In the genomic region with DNA sequence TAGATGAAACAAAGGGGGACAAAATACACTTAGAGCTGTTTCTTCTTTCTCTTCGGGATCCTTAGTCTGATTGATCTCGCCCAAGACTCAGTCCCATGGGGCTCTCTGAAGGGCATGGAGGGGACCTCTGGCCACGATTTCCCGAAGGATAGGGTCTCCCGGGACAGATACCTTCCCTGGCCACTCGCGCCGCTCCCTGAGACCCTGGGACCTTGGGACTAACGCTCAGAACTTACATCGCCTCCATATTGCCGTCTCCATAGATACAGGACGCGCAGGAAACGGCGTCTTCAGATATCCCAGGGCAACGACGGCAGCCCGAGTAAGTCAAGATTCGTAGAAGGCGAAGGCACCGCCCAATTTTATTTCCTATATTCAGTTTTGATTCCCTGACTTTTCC, we compare ENCODE assay signal across 10 cellular contexts. TPM values are rescaled to one million over a fixed set of nuclear protein-coding genes. Genes with fewer than 3 reads are reported as not detected.
DNase-seq lines count a peak whose midpoint lies in the region; ATAC-seq, FAIRE-seq and TF ChIP-seq lines count a peak whose summit lies in the region.
"Had no signal": no experiment of that assay in that cellular context is flagged by ENCODE, and none has a peak within 500 bp of the region (broad histone marks: within the 10 kb centered on the region; RNA-seq: fewer than 3 reads in every experiment).

A gene with protein sequence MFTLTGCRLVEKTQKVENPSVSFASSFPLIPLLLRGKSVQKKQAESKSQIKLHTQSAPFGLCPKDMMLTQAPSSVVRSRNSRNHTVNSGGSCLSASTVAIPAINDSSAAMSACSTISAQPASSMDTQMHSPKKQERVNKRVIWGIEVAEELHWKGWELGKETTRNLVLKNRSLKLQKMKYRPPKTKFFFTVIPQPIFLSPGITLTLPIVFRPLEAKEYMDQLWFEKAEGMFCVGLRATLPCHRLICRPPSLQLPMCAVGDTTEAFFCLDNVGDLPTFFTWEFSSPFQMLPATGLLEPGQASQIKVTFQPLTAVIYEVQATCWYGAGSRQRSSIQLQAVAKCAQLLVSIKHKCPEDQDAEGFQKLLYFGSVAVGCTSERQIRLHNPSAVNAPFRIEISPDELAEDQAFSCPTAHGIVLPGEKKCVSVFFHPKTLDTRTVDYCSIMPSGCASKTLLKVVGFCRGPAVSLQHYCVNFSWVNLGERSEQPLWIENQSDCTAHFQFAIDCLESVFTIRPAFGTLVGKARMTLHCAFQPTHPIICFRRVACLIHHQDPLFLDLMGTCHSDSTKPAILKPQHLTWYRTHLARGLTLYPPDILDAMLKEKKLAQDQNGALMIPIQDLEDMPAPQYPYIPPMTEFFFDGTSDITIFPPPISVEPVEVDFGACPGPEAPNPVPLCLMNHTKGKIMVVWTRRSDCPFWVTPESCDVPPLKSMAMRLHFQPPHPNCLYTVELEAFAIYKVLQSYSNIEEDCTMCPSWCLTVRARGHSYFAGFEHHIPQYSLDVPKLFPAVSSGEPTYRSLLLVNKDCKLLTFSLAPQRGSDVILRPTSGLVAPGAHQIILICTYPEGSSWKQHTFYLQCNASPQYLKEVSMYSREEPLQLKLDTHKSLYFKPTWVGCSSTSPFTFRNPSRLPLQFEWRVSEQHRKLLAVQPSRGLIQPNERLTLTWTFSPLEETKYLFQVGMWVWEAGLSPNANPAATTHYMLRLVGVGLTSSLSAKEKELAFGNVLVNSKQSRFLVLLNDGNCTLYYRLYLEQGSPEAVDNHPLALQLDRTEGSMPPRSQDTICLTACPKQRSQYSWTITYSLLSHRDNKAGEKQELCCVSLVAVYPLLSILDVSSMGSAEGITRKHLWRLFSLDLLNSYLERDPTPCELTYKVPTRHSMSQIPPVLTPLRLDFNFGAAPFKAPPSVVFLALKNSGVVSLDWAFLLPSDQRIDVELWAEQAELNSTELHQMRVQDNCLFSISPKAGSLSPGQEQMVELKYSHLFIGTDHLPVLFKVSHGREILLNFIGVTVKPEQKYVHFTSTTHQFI (N-terminal part only) (minus strand): TSS at position 265 of the 400 bp plus-strand sequence. CDS start 2,468 bp downstream, outside the sequence.

- no peaks in the 10 kb centered on the region for H3K9me3 Mint-ChIP-seq in central memory CD8-positive, alpha-beta T cell
- H3K9me3 Mint-ChIP-seq in type B pancreatic cell, result no peaks in the 10 kb centered on the region

- no peak within 1 kb of the TSS for H2BK15ac ChIP-seq in mesenchymal stem cell (ENCODE audit: low read depth, poor library complexity, severe bottlenecking)

- H3K4me2 ChIP-seq in mesenchymal stem cell (ENCODE audit: low read length, poor library complexity, severe bottlenecking), result peak within 1 kb of the TSS; percentile 71
- H3K4me2 ChIP-seq: BLaER1 treated with 17β-estradiol and CSF1 and Interleukin-3, amounts not matched to agents 10 nM and 100 nM had no signal

- no peaks in the 10 kb centered on the region for H3K9me3 ChIP-seq in mesenchymal stem cell (ENCODE audit: control insufficient read depth, low read length)
- H3K9me3 ChIP-seq: BLaER1 treated with 17β-estradiol and CSF1 and Interleukin-3, amounts not matched to agents 10 nM and 100 nM had no signal

- peaks cover 100% of the 10 kb centered on the region for H3K27me3 Mint-ChIP-seq in central memory CD8-positive, alpha-beta T cell
- peaks cover 82% of the 10 kb centered on the region for H3K27me3 Mint-ChIP-seq in type B pancreatic cell

- peaks cover 13% of the 10 kb centered on the region for H3K4me1 Mint-ChIP-seq in central memory CD8-positive, alpha-beta T cell
- peaks cover 5% of the 10 kb centered on the region for H3K4me1 Mint-ChIP-seq in type B pancreatic cell (ENCODE audit: unreplicated experiment)

- 3% methylated on average over 21 of the region's 21 CpGs for WGBS in mesenchymal stem cell

- no peak within 1 kb of the TSS for H3K23ac ChIP-seq in mesenchymal stem cell (ENCODE audit: low read length in 2 of 2)

- H2BK120ac ChIP-seq in mesenchymal stem cell (ENCODE audit: low read depth, low read length), result no peak within 1 kb of the TSS

- ATAC-seq in central memory CD8-positive, alpha-beta T cell (replicated peaks; ENCODE audit: extremely low read depth, poor library complexity, severe bottlenecking), result no peak

- no peaks in the 10 kb centered on the region for H3K79me1 ChIP-seq in mesenchymal stem cell (replicated peaks; ENCODE audit: low read length, poor library complexity, severe bottlenecking)

- no peak within 1 kb of the TSS for H2BK12ac ChIP-seq in mesenchymal stem cell (ENCODE audit: low read length in 2 of 2)

- H3K9ac ChIP-seq in mesenchymal stem cell (ENCODE audit: low read length), result peak within 1 kb of the TSS; percentile 42
- H3K9ac ChIP-seq: BLaER1 treated with 17β-estradiol and CSF1 and Interleukin-3, amounts not matched to agents 10 nM and 100 nM had no signal

- H2BK5ac ChIP-seq in mesenchymal stem cell (ENCODE audit: low read depth, low read length, poor library complexity, severe bottlenecking), result no peak within 1 kb of the TSS

- H3K4ac ChIP-seq in mesenchymal stem cell (ENCODE audit: low read depth in 1 of 2, low read length in 2 of 2), result no peak within 1 kb of the TSS

- no peaks in the 10 kb centered on the region for H3K36me3 ChIP-seq in mesenchymal stem cell (ENCODE audit: control insufficient read depth in 1 of 2, insufficient read depth in 2 of 2, low read depth in 1 of 2, low read length in 2 of 2)
- H3K36me3 ChIP-seq: BLaER1 treated with 17β-estradiol and CSF1 and Interleukin-3, amounts not matched to agents 10 nM and 100 nM had no signal

- no peak for FAIRE-seq in GM12891 (lab: Jason Lieb, UNC)

- peak within 1 kb of the TSS; percentile 33 for H3K4me3 Mint-ChIP-seq in central memory CD8-positive, alpha-beta T cell
- H3K4me3 Mint-ChIP-seq in type B pancreatic cell, result peak within 1 kb of the TSS; percentile 91

- no peak within 1 kb of the TSS for H3K27ac Mint-ChIP-seq in central memory CD8-positive, alpha-beta T cell (ENCODE audit: low read depth)
- no peak within 1 kb of the TSS for H3K27ac Mint-ChIP-seq in type B pancreatic cell

- H3K27me3 ChIP-seq in mesenchymal stem cell (ENCODE audit: control insufficient read depth in 1 of 2, insufficient read depth in 1 of 2, low read length in 2 of 2), result peaks cover 74 to 86% of the 10 kb centered on the region in 2 experiments

- no peak within 1 kb of the TSS for H3K18ac ChIP-seq in mesenchymal stem cell (ENCODE audit: low read depth in 1 of 2, low read length in 2 of 2)

- H3K14ac ChIP-seq in mesenchymal stem cell (ENCODE audit: low read length in 2 of 2), result no peak within 1 kb of the TSS

- H4K8ac ChIP-seq in mesenchymal stem cell (ENCODE audit: low read length), result no peak within 1 kb of the TSS

- H3K27ac ChIP-seq in mesenchymal stem cell (ENCODE audit: low read length, poor library complexity, severe bottlenecking), result no peak within 1 kb of the TSS
- H3K27ac ChIP-seq: BLaER1 treated with 17β-estradiol and CSF1 and Interleukin-3, amounts not matched to agents 10 nM and 100 nM had no signal

- H3K4me1 ChIP-seq in mesenchymal stem cell (ENCODE audit: control insufficient read depth, insufficient read depth, low read depth, low read length), result peaks cover 2% of the 10 kb centered on the region
- H3K4me1 ChIP-seq: BLaER1 treated with 17β-estradiol and CSF1 and Interleukin-3, amounts not matched to agents 10 nM and 100 nM had no signal

- no peak within 1 kb of the TSS for H4K91ac ChIP-seq in mesenchymal stem cell (ENCODE audit: low read length)

- peak; percentile 30 to 50 for DNase-seq in NCI-H2081 (lab: John Stamatoyannopoulos, UW)
- no peak for DNase-seq in NCI-H2081 treated with DMSO at 0.1 percent for 48 hours (lab: John Stamatoyannopoulos, UW)
- peak; percentile 32 for DNase-seq in NCI-H774 (lab: John Stamatoyannopoulos, UW)
- DNase-seq in central memory CD8-positive, alpha-beta T cell (ENCODE audit: low spot score in 2 of 2), result no peak
- DNase-seq in mesenchymal stem cell, result peak; percentile 50
- DNase-seq in type B pancreatic cell (ENCODE audit: extremely low spot score, unreplicated experiment), result no peak
- DNase-seq in dedifferentiated amniotic fluid mesenchymal stem cell (ENCODE audit: extremely low spot score), result no peak
- DNase-seq in GM12891 (ENCODE audit: insufficient read length, low spot score), result no peak

- no peak for TF ChIP-seq CTCF in type B pancreatic cell (conservative IDR thresholded peaks at IDR 0.05)

- H2AK5ac ChIP-seq in mesenchymal stem cell (ENCODE audit: low read length, severe bottlenecking), result no peak within 1 kb of the TSS

- peak within 1 kb of the TSS; percentile 83 for H2AFZ ChIP-seq in mesenchymal stem cell (ENCODE audit: low read depth, low read length)

- TF ChIP-seq POLR2A in GM12891 (IDR thresholded peaks at IDR 0.05; ENCODE audit: low read depth, low read length), result no peak

- H3K4me3 ChIP-seq in mesenchymal stem cell (ENCODE audit: insufficient read depth in 1 of 2, low read depth in 1 of 2, low read length in 2 of 2), result peak within 1 kb of the TSS; percentile 24 to 80
- H3K4me3 ChIP-seq: BLaER1 treated with 17β-estradiol and CSF1 and Interleukin-3, amounts not matched to agents 10 nM and 100 nM had no signal

- H3K36me3 Mint-ChIP-seq in central memory CD8-positive, alpha-beta T cell (ENCODE audit: insufficient read depth), result peaks cover 2% of the 10 kb centered on the region
- no peaks in the 10 kb centered on the region for H3K36me3 Mint-ChIP-seq in type B pancreatic cell

TF ChIP-seq in GM12891, 5 proteins besides CTCF, POLR2A, EP300 and RAD21:
- TF ChIP-seq POU2F2 (IDR thresholded peaks at IDR 0.05; ENCODE audit: low read depth, low read length) (no peak), TAF1 (IDR thresholded peaks at IDR 0.05; ENCODE audit: low read depth, low read length) (no peak), POLR2AphosphoS5 (IDR thresholded peaks at IDR 0.05; ENCODE audit: low read depth, low read length) (no peak), SPI1 (IDR thresholded peaks at IDR 0.05; ENCODE audit: low read depth, low read length) (no peak), PAX5 (IDR thresholded peaks at IDR 0.05; ENCODE audit: insufficient read depth, low read length, severe bottlenecking) (no peak)

RNA-seq across cellular contexts. Expression of the gene that starts here (rescaled TPM):
- polyA plus RNA-seq in mesenchymal stem cell (2013, experiment 1 of 2), result 0.01 TPM
- polyA plus RNA-seq in mesenchymal stem cell (2013, experiment 2 of 2), result not detected
- 0.29 and 2.1 TPM in 2 replicates for total RNA-seq in type B pancreatic cell (ENCODE audit: low replicate concordance)
- polyA plus RNA-seq in GM12891 (2012; ENCODE audit: low read depth, missing spikeins), result not detected
- total RNA-seq: T-helper 2 cell treated with Interferon-gamma antibody and Interleukin-4, amounts not matched to agents 100 ng/mL and 5 ng/mL, for 36 hours had no signal

Comparison
In these comparisons a context has a peak if more than half of its experiments do, and no peak if none do; other contexts are left out.
1. DNase-seq: peak in NCI-H2081 (2 of 2), NCI-H774 (single experiment) and mesenchymal stem cell (single experiment); none in NCI-H2081 treated with DMSO at 0.1 percent for 48 hours (single experiment), central memory CD8-positive, alpha-beta T cell (0 of 2), type B pancreatic cell (single experiment), dedifferentiated amniotic fluid mesenchymal stem cell (single experiment) and GM12891 (single experiment).